ENCODE assay signal across 9 cellular contexts in the genomic region with DNA sequence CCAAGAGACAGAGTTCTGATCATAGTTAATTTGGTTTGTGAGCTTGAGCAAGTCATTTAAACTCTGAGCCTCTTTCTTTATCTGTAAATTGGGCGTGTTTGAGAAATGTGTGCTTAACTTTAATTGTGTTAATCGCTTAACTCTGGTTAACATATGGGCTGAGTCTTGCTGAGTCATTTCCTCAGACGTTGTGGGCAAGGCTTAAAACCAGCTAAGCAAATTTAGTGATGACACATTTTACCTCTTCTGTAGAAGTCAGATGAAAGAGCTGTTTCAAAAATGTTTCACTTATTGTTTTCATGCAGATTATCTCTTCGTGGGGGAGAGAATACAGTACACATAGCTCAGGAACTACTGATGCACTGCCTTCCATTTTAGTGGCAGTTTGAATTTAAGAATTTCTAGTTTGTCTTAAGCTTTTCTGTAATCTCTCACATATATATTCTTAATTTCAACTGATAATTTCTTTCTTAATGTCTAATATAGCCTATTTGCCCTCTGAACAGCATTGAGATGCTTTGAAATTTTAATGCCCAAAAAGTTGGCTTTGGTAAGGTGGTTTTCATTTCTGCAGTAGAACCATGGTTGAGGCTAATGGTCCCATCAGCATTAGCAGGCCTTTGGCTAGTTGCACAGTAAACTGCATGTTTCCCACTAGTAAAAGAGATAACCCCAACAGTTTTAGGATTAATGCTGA. TPM values are rescaled to one million over a fixed set of nuclear protein-coding genes. Genes with fewer than 3 reads are reported as not detected.
DNase-seq lines count a peak whose midpoint lies in the region; ATAC-seq, FAIRE-seq and TF ChIP-seq lines count a peak whose summit lies in the region.
"Had no signal": no experiment of that assay in that cellular context is flagged by ENCODE, and none has a peak within 500 bp of the region (broad histone marks: within the 10 kb centered on the region; RNA-seq: fewer than 3 reads in every experiment).

No MANE protein-coding gene starts in this region.

- peak; percentile 97 to 98 for ATAC-seq in activated CD4-positive, CD25-positive, alpha-beta regulatory T cell treated with anti-CD3 and anti-CD28 coated beads, Interleukin-2, amount 50 U/mL, for 24 hours

- no peak overlapping the region for H3K4me3 ChIP-seq in fibroblast of villous mesenchyme (ENCODE audit: low read depth, low read length)

- TF ChIP-seq POLR2A in H54 (IDR thresholded peaks at IDR 0.05; ENCODE audit: low read depth, low read length): no peak

- no peak for TF ChIP-seq CTCF in fibroblast of villous mesenchyme (IDR thresholded peaks at IDR 0.05; ENCODE audit: insufficient read depth, low read depth, low read length)

- no peak for DNase-seq in activated CD4-positive, CD25-positive, alpha-beta regulatory T cell (lab: John Stamatoyannopoulos, UW)
- DNase-seq in H54 (ENCODE audit: insufficient read length, low spot score) (peak; percentile 37), LoVo (ENCODE audit: low spot score) (peak; percentile 68), fibroblast of villous mesenchyme (ENCODE audit: low read depth) (peak; percentile 92), ureter (ENCODE audit: low spot score) (no peak)
- peak; percentile 27 to 30 for DNase-seq in activated CD4-positive, alpha-beta T cell treated with anti-CD3 and anti-CD28 coated beads, Interleukin-2, amount 50 U/mL, for 4 hours
- DNase-seq in stimulated activated CD4-positive, alpha-beta T cell treated with anti-CD3 and anti-CD28 coated beads, Interleukin-2, amount 100 ng/mL, for 4 hours (ENCODE audit: low read depth): peak; percentile 49

- peak; percentile 99 for FAIRE-seq in H54 (lab: Jason Lieb, UNC)
- FAIRE-seq: G401.6 had no signal

RNA-seq across cellular contexts. Expression of a gene that starts 34.9 kb away (rescaled TPM):
- total RNA-seq in fibroblast of villous mesenchyme: 103 and 128 TPM in 2 replicates
- total RNA-seq in ureter: 180 TPM

Comparison
In these comparisons a context has a peak if more than half of its experiments do, and no peak if none do; other contexts are left out.
1. DNase-seq: peak in H54 (single experiment), LoVo (single experiment), activated CD4-positive, alpha-beta T cell treated with anti-CD3 and anti-CD28 coated beads, Interleukin-2, amount 50 U/mL, for 4 hours (2 of 2), fibroblast of villous mesenchyme (single experiment) and stimulated activated CD4-positive, alpha-beta T cell treated with anti-CD3 and anti-CD28 coated beads, Interleukin-2, amount 100 ng/mL, for 4 hours (single experiment); none in activated CD4-positive, CD25-positive, alpha-beta regulatory T cell (0 of 4) and ureter (single experiment).